In the genomic region with DNA sequence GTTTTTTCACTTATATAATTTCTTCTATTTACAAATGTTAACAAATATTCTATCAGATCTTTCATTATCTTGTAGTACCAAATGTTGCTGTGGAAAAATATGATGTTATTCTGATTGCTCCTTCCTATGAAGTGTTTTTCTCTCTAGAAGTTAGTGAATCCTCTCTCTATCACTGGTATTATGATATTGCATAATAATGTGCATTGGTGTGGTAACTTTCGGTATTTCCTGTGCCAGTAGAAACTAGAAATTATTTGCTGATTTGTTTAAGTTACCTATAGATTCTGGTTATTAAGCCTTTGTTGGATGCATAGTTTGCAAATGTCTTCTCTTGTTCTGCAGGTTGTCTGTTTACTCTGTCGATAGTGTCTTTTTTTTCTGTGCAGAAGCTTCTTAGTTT, we compare ENCODE assay signal across 2 cellular contexts.
TF ChIP-seq lines count a peak whose summit lies in the region.

No MANE protein-coding gene starts in this region.

TF ChIP-seq in A549, 52 proteins besides CTCF, POLR2A, EP300 and RAD21:
- TF ChIP-seq MYC (IDR thresholded peaks at IDR 0.05; ENCODE audit: borderline replicate concordance, low read length), result no peak
- TF ChIP-seq CEBPB (IDR thresholded peaks at IDR 0.05), result peak; percentile 44 to 60; a peak in 2 of 4 replicates
- no peak for TF ChIP-seq MAFK (IDR thresholded peaks at IDR 0.05; ENCODE audit: partially characterized antibody)
- TF ChIP-seq HOXB5 (CRISPR knock-in tag; IDR thresholded peaks at IDR 0.05), result no peak
- TF ChIP-seq, protein P1, sequence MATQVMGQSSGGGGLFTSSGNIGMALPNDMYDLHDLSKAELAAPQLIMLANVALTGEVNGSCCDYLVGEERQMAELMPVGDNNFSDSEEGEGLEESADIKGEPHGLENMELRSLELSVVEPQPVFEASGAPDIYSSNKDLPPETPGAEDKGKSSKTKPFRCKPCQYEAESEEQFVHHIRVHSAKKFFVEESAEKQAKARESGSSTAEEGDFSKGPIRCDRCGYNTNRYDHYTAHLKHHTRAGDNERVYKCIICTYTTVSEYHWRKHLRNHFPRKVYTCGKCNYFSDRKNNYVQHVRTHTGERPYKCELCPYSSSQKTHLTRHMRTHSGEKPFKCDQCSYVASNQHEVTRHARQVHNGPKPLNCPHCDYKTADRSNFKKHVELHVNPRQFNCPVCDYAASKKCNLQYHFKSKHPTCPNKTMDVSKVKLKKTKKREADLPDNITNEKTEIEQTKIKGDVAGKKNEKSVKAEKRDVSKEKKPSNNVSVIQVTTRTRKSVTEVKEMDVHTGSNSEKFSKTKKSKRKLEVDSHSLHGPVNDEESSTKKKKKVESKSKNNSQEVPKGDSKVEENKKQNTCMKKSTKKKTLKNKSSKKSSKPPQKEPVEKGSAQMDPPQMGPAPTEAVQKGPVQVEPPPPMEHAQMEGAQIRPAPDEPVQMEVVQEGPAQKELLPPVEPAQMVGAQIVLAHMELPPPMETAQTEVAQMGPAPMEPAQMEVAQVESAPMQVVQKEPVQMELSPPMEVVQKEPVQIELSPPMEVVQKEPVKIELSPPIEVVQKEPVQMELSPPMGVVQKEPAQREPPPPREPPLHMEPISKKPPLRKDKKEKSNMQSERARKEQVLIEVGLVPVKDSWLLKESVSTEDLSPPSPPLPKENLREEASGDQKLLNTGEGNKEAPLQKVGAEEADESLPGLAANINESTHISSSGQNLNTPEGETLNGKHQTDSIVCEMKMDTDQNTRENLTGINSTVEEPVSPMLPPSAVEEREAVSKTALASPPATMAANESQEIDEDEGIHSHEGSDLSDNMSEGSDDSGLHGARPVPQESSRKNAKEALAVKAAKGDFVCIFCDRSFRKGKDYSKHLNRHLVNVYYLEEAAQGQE (IDR thresholded peaks at IDR 0.05), result no peak

TF ChIP-seq in IMR-90, 13 proteins besides CTCF, POLR2A, EP300 and RAD21:
- TF ChIP-seq CEBPB (IDR thresholded peaks at IDR 0.05; ENCODE audit: low read depth, low read length), result peak; percentile 80
- TF ChIP-seq NFE2L2 (IDR thresholded peaks at IDR 0.05; ENCODE audit: low read depth, low read length), result no peak
- TF ChIP-seq RFX5 (IDR thresholded peaks at IDR 0.05; ENCODE audit: low read depth, low read length), result no peak
